ENCODE assay signal across 18 cellular contexts in genomic region chr14:46325157-46325556, GRCh38.
"Had no signal": no experiment of that assay in that cellular context is flagged by ENCODE, and none has a peak within 500 bp of the region (broad histone marks: within the 10 kb centered on the region; RNA-seq: fewer than 3 reads in every experiment).

No MANE protein-coding gene starts in this region.

- FAIRE-seq: endometrium, small intestine had no signal

- DNase-seq: cortex of kidney; dorsolateral prefrontal cortex; effector CD8-positive, alpha-beta T cell; gastrocnemius medialis; kidney glomerular epithelial cell; mucosa of descending colon; naive thymus-derived CD8-positive, alpha-beta T cell; small intestine; stimulated activated CD4-positive, alpha-beta T cell treated with anti-CD3 and anti-CD28 coated beads, Interleukin-12 subunit alpha, Interleukin-12 subunit beta, amount 100 ng/mL, for 4 hours; stimulated activated naive CD4-positive, alpha-beta T cell; stomach; substantia nigra; transverse colon had no signal

- ATAC-seq: gastrocnemius medialis; mucosa of descending colon; naive thymus-derived CD8-positive, alpha-beta T cell had no signal

- H3K4me3 ChIP-seq: dorsolateral prefrontal cortex, esophagus muscularis mucosa, gastrocnemius medialis, mucosa of descending colon, right atrium auricular region, stomach, thoracic aorta, transverse colon had no signal

- H3K27ac ChIP-seq: dorsolateral prefrontal cortex, epithelial cell of prostate, esophagus muscularis mucosa, gastrocnemius medialis, right atrium auricular region, stomach, thoracic aorta, transverse colon had no signal

- H3K27ac Mint-ChIP-seq: naive thymus-derived CD8-positive, alpha-beta T cell had no signal

- H3K27me3 ChIP-seq: dorsolateral prefrontal cortex, esophagus muscularis mucosa, gastrocnemius medialis, right atrium auricular region, stomach, transverse colon had no signal

- H3K36me3 Mint-ChIP-seq: naive thymus-derived CD8-positive, alpha-beta T cell had no signal

- H3K9me3 ChIP-seq: esophagus muscularis mucosa, gastrocnemius medialis, mucosa of descending colon, right atrium auricular region, stomach, thoracic aorta, transverse colon had no signal

- H3K4me1 ChIP-seq: esophagus muscularis mucosa, gastrocnemius medialis, right atrium auricular region, stomach, transverse colon had no signal

- H3K4me1 Mint-ChIP-seq: naive thymus-derived CD8-positive, alpha-beta T cell had no signal

- H3K27me3 Mint-ChIP-seq: naive thymus-derived CD8-positive, alpha-beta T cell had no signal

- H3K4me3 Mint-ChIP-seq: naive thymus-derived CD8-positive, alpha-beta T cell had no signal

- H3K36me3 ChIP-seq: esophagus muscularis mucosa, gastrocnemius medialis, right atrium auricular region, stomach, thoracic aorta, transverse colon had no signal
